10 cellular contexts compared by ENCODE assay signal in the genomic region with DNA sequence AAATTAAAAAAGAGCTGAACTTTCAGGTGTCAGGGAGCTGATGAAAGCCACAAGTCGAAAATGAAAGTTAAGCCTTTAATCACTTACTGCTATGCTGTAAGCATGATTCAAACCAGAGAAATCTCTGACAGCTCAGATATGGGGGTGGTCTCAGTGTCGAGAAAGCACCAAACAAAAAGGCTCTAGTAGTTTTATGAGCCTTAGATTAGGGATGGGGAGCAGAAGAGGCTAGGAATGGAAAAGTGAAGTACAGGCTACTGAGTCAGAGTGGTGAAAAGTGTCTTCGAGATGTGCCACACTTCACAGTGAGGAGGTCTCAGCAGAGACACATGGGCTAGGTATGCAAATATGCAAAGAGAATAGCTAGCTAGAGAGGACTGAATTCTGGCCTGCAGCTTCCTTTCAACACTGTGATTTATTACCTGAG.
DNase-seq lines count a peak whose midpoint lies in the region; ATAC-seq, FAIRE-seq and TF ChIP-seq lines count a peak whose summit lies in the region.
"Had no signal": no experiment of that assay in that cellular context is flagged by ENCODE, and none has a peak within 500 bp of the region (broad histone marks: within the 10 kb centered on the region; RNA-seq: fewer than 3 reads in every experiment).

No MANE protein-coding gene starts in this region.

- no peak for TF ChIP-seq POLR2A in GM12892 (IDR thresholded peaks at IDR 0.05; ENCODE audit: low read depth, low read length)

- ATAC-seq in GM21367 (IDR thresholded peaks at IDR 0.05; ENCODE audit: unreplicated experiment): peak; percentile 97
- peak; percentile 97 for ATAC-seq in HG03159 (IDR thresholded peaks at IDR 0.05; ENCODE audit: unreplicated experiment)

- no peaks in the 10 kb centered on the region for H3K9me3 Mint-ChIP-seq in activated CD4-positive, alpha-beta T cell treated with anti-CD3 and anti-CD28 coated beads, Interleukin-2, amount 10 ng/mL, durations not matched to agents 24 days and 14 days
- H3K9me3 Mint-ChIP-seq: neural crest cell had no signal

- intact Hi-C loops in activated CD4-positive, alpha-beta T cell treated with anti-CD3 and anti-CD28 coated beads, Interleukin-2, amount 10 ng/mL, durations not matched to agents 24 days and 14 days (cut with micrococcal nuclease): no loop called here

- DNase-seq in GM12892 (ENCODE audit: insufficient read length): no peak
- DNase-seq in fibroblast of the conjunctiva (ENCODE audit: low read depth): peak; percentile 2
- DNase-seq in stimulated activated CD4-positive, alpha-beta T cell treated with anti-CD3 and anti-CD28 coated beads, Interleukin-15, amount 100 ng/mL, for 24 hours: no peak
- DNase-seq in KBM-7: no peak
- no peak for DNase-seq in pons (ENCODE audit: low spot score)
- DNase-seq in activated CD4-positive, alpha-beta T cell treated with anti-CD3 and anti-CD28 coated beads, Interleukin-2, amount 10 ng/mL, durations not matched to agents 24 days and 14 days: no peak
- DNase-seq: activated CD8-positive, alpha-beta memory T cell treated with anti-CD3 and anti-CD28 coated beads, Interleukin-2, amount 50 U/mL, for 4 hours had no signal

- no peak overlapping the region for H3K4me3 Mint-ChIP-seq in activated CD4-positive, alpha-beta T cell treated with anti-CD3 and anti-CD28 coated beads, Interleukin-2, amount 10 ng/mL, durations not matched to agents 24 days and 14 days
- H3K4me3 Mint-ChIP-seq: neural crest cell had no signal

- H3K27ac Mint-ChIP-seq in activated CD4-positive, alpha-beta T cell treated with anti-CD3 and anti-CD28 coated beads, Interleukin-2, amount 10 ng/mL, durations not matched to agents 24 days and 14 days: no peak overlapping the region

- H3K27me3 Mint-ChIP-seq in activated CD4-positive, alpha-beta T cell treated with anti-CD3 and anti-CD28 coated beads, Interleukin-2, amount 10 ng/mL, durations not matched to agents 24 days and 14 days: no peaks in the 10 kb centered on the region

- FAIRE-seq in GM12892 (lab: Jason Lieb, UNC): peak; percentile 81

- H3K36me3 Mint-ChIP-seq in activated CD4-positive, alpha-beta T cell treated with anti-CD3 and anti-CD28 coated beads, Interleukin-2, amount 10 ng/mL, durations not matched to agents 24 days and 14 days (ENCODE audit: low read depth): no peaks in the 10 kb centered on the region

- H3K4me1 Mint-ChIP-seq in activated CD4-positive, alpha-beta T cell treated with anti-CD3 and anti-CD28 coated beads, Interleukin-2, amount 10 ng/mL, durations not matched to agents 24 days and 14 days: no peaks in the 10 kb centered on the region
- H3K4me1 Mint-ChIP-seq: neural crest cell had no signal

- in situ Hi-C loops in KBM-7 (cut with MboI; ENCODE audit: low pct_unique_long_range_greater_than_20kb, low sequenced_read_pairs): no loop called here
